ENCODE assay signal across 9 cellular contexts in genomic region chr12:59087077-59087673, GRCh38.
DNase-seq lines count a peak whose midpoint lies in the region; ATAC-seq and TF ChIP-seq lines count a peak whose summit lies in the region.
"Had no signal": no experiment of that assay in that cellular context is flagged by ENCODE, and none has a peak within 500 bp of the region (broad histone marks: within the 10 kb centered on the region; RNA-seq: fewer than 3 reads in every experiment).

No MANE protein-coding gene starts in this region.

- no peaks in the 10 kb centered on the region for H3K36me3 Mint-ChIP-seq in CD4-positive, alpha-beta memory T cell

- no peaks in the 10 kb centered on the region for H4K20me1 ChIP-seq in HCT116 (ENCODE audit: insufficient read depth)

- POLR2A ChIA-PET in HCT116 (lab: Charles Lee) = no interaction called here
- POLR2A ChIA-PET in CD4-positive, alpha-beta memory T cell (lab: Charles Lee; ENCODE audit: partially characterized antibody) = no interaction called here

- H3K9me3 ChIP-seq in HCT116 (ENCODE audit: control insufficient read depth in 1 of 2, insufficient read depth in 1 of 2, low read depth in 1 of 2, low read length in 2 of 2) = no peaks in the 10 kb centered on the region
- no peaks in the 10 kb centered on the region for H3K9me3 ChIP-seq in effector memory CD4-positive, alpha-beta T cell (ENCODE audit: control insufficient read depth, low read length)
- H3K9me3 ChIP-seq in CD4-positive, alpha-beta memory T cell (ENCODE audit: control insufficient read depth in 1 of 2, low read length in 2 of 2) = no peaks in the 10 kb centered on the region

- H3K9ac ChIP-seq in HCT116 (ENCODE audit: low read length) = no peak overlapping the region

- H3K4me2 ChIP-seq in HCT116 (ENCODE audit: low read length) = no peak overlapping the region

- no peak for TF ChIP-seq POLR2A in HCT116 (IDR thresholded peaks at IDR 0.05; ENCODE audit: borderline replicate concordance, extremely low read depth, insufficient read depth, insufficient read length)

- no peak for ATAC-seq in HCT116

- H3K27ac ChIP-seq in 22Rv1 (no peak overlapping the region), HCT116 (ENCODE audit: low read depth, low read length) (no peak overlapping the region)
- no peak overlapping the region for H3K27ac ChIP-seq in effector memory CD4-positive, alpha-beta T cell (ENCODE audit: insufficient read depth, low read length, poor library complexity, severe bottlenecking)
- no peak overlapping the region for H3K27ac ChIP-seq in CD4-positive, alpha-beta memory T cell (ENCODE audit: low read depth, low read length)

- H3K9me3 Mint-ChIP-seq in CD4-positive, alpha-beta memory T cell = peaks cover 0 to 5% (median 0%) of the 10 kb centered on the region in 8 donors
- H3K9me3 Mint-ChIP-seq: CD4-positive, alpha-beta T cell had no signal

- RAD21 ChIA-PET in HCT116 (lab: Charles Lee; ENCODE audit: low non-redundant PET in 1 of 2, low total read pairs in 2 of 2, uncharacterized antibody in 2 of 2, unreplicated experiment in 2 of 2) = interaction anchor here in 1 of 2 experiments (1.6 kb wide), 1 partner anchor 546 kb away, joined by 4 read pairs; no protein-coding TSS in a partner anchor

- TF ChIP-seq CTCF in 22Rv1 (IDR thresholded peaks at IDR 0.05) (peak; percentile 64), HCT116 (IDR thresholded peaks at IDR 0.05 in 2 of 3, conservative IDR thresholded peaks at IDR 0.05 in 1 of 3; ENCODE audit: borderline replicate concordance in 1 of 3, insufficient read depth in 1 of 3, low read depth in 2 of 3, low read length in 2 of 3) (peak; percentile 38 to 67 (median 46); a peak in 4 of 6 replicates), astrocyte of the spinal cord (IDR thresholded peaks at IDR 0.05; ENCODE audit: low read depth, low read length) (peak; percentile 80)

- no peaks in the 10 kb centered on the region for H3K4me1 ChIP-seq in HCT116 (ENCODE audit: control insufficient read depth in 1 of 2, insufficient read depth in 2 of 2, low read length in 2 of 2)
- no peaks in the 10 kb centered on the region for H3K4me1 ChIP-seq in effector memory CD4-positive, alpha-beta T cell (ENCODE audit: control insufficient read depth, insufficient read depth, low read length, poor library complexity, severe bottlenecking)
- no peaks in the 10 kb centered on the region for H3K4me1 ChIP-seq in CD4-positive, alpha-beta memory T cell (ENCODE audit: insufficient read depth, low read length)

- peak; percentile 76 for TF ChIP-seq RAD21 in HCT116 (IDR thresholded peaks at IDR 0.05; ENCODE audit: low read depth)

- H3K27me3 Mint-ChIP-seq in CD4-positive, alpha-beta memory T cell = no peaks in the 10 kb centered on the region
- H3K27me3 Mint-ChIP-seq: CD4-positive, alpha-beta T cell had no signal

- no peak overlapping the region for H3K27ac Mint-ChIP-seq in CD4-positive, alpha-beta memory T cell
- H3K27ac Mint-ChIP-seq: CD4-positive, alpha-beta T cell had no signal

- intact Hi-C loops in HCT116 (cut with micrococcal nuclease) = loop anchor here (1.0 to 10.0 kb wide), 5 partner anchors 180 to 1104 kb away; no protein-coding TSS in a partner anchor
- intact Hi-C loops in CD4-positive, alpha-beta memory T cell (cut with micrococcal nuclease) = no loop called here

- no peaks in the 10 kb centered on the region for H3K9me2 ChIP-seq in HCT116 (ENCODE audit: insufficient read depth)

- no peaks in the 10 kb centered on the region for H3K79me2 ChIP-seq in HCT116 (ENCODE audit: insufficient read depth, low read length)

- no peak overlapping the region for H3K4me3 Mint-ChIP-seq in CD4-positive, alpha-beta memory T cell
- H3K4me3 Mint-ChIP-seq: CD4-positive, alpha-beta T cell had no signal

- no peaks in the 10 kb centered on the region for H3K4me1 Mint-ChIP-seq in CD4-positive, alpha-beta memory T cell

- peak; percentile 3 for DNase-seq in HCT116 (ENCODE audit: low read depth, low spot score)
- peak; percentile 49 for DNase-seq in astrocyte of the spinal cord (ENCODE audit: low read depth, low spot score)
- peak; percentile 24 for DNase-seq in kidney tubule cell (ENCODE audit: low spot score)
- DNase-seq in effector memory CD4-positive, alpha-beta T cell = no peak
- DNase-seq in putamen (ENCODE audit: low spot score) = no peak
- DNase-seq in CD4-positive, alpha-beta memory T cell = no peak
- DNase-seq in SK-N-DZ (ENCODE audit: low spot score) = no peak
- DNase-seq: CD4-positive, alpha-beta T cell had no signal

- in situ Hi-C loops in astrocyte of the spinal cord (cut with HindIII; ENCODE audit: low sequenced_read_pairs) = loop anchor here (25.0 kb wide), 1 partner anchor 175 kb away; the partner anchor contains the start of gene LRIG3

- H3K27me3 ChIP-seq in HCT116 (ENCODE audit: insufficient read depth, low read length) = no peaks in the 10 kb centered on the region
- no peaks in the 10 kb centered on the region for H3K27me3 ChIP-seq in effector memory CD4-positive, alpha-beta T cell (replicated peaks; ENCODE audit: control insufficient read depth, insufficient read depth, low read length, poor library complexity, severe bottlenecking)
- H3K27me3 ChIP-seq in CD4-positive, alpha-beta memory T cell (ENCODE audit: insufficient read depth, low read length) = no peaks in the 10 kb centered on the region

- H3K4me3 ChIP-seq in HCT116 (replicated peaks in 1 of 2; ENCODE audit: low read depth in 1 of 2, low read length in 2 of 2) (no peak overlapping the region), astrocyte of the spinal cord (ENCODE audit: low read depth, low read length) (no peak overlapping the region)
- H3K4me3 ChIP-seq in effector memory CD4-positive, alpha-beta T cell (ENCODE audit: insufficient read depth, low read depth, low read length, poor library complexity, severe bottlenecking) = no peak overlapping the region
- H3K4me3 ChIP-seq in CD4-positive, alpha-beta memory T cell (ENCODE audit: low read length in 2 of 2) = no peak overlapping the region

- CTCF ChIA-PET in HCT116 (lab: Charles Lee) = interaction anchor here (5.5 kb wide), 1 partner anchor 546 kb away, joined by 30 read pairs; no protein-coding TSS in a partner anchor
- CTCF ChIA-PET in CD4-positive, alpha-beta memory T cell (lab: Charles Lee; ENCODE audit: partially characterized antibody) = no interaction called here

- no peaks in the 10 kb centered on the region for H3K36me3 ChIP-seq in HCT116 (ENCODE audit: control insufficient read depth in 1 of 2, insufficient read depth in 2 of 2, low read length in 2 of 2)
- H3K36me3 ChIP-seq in effector memory CD4-positive, alpha-beta T cell (ENCODE audit: control insufficient read depth, insufficient read depth, low read length) = no peaks in the 10 kb centered on the region
- no peaks in the 10 kb centered on the region for H3K36me3 ChIP-seq in CD4-positive, alpha-beta memory T cell (ENCODE audit: insufficient read depth, low read length)

- no peak overlapping the region for H2AFZ ChIP-seq in HCT116 (ENCODE audit: low read depth, low read length, poor library complexity, severe bottlenecking)

- BruUV-seq in HCT116 (replicated peaks; lab: Mats Ljungman, UMichigan) = no TSS peak

TF ChIP-seq in HCT116, 20 proteins besides CTCF, POLR2A, EP300 and RAD21:
- TF ChIP-seq, protein P1, sequence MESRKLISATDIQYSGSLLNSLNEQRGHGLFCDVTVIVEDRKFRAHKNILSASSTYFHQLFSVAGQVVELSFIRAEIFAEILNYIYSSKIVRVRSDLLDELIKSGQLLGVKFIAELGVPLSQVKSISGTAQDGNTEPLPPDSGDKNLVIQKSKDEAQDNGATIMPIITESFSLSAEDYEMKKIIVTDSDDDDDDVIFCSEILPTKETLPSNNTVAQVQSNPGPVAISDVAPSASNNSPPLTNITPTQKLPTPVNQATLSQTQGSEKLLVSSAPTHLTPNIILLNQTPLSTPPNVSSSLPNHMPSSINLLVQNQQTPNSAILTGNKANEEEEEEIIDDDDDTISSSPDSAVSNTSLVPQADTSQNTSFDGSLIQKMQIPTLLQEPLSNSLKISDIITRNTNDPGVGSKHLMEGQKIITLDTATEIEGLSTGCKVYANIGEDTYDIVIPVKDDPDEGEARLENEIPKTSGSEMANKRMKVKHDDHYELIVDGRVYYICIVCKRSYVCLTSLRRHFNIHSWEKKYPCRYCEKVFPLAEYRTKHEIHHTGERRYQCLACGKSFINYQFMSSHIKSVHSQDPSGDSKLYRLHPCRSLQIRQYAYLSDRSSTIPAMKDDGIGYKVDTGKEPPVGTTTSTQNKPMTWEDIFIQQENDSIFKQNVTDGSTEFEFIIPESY (IDR thresholded peaks at IDR 0.05; ENCODE audit: extremely low read depth, insufficient replicate concordance, low read length) = no peak
- TF ChIP-seq ZNF274 (IDR thresholded peaks at IDR 0.05; ENCODE audit: low read depth, low read length) = no peak
- TF ChIP-seq POLR2AphosphoS5 (IDR thresholded peaks at IDR 0.05; ENCODE audit: low read depth, low read length) = no peak
- TF ChIP-seq CBX3 (IDR thresholded peaks at IDR 0.05; ENCODE audit: low read depth) = no peak
- no peak for TF ChIP-seq ELF1 (IDR thresholded peaks at IDR 0.05; ENCODE audit: borderline replicate concordance, low read depth)
- no peak for TF ChIP-seq TCF7L2 (IDR thresholded peaks at IDR 0.05; ENCODE audit: borderline replicate concordance, extremely low read depth, insufficient read depth, insufficient read length)

Comparison
In these comparisons a context has a peak if more than half of its experiments do, and no peak if none do; other contexts are left out.
1. DNase-seq: peak in HCT116 (single experiment), astrocyte of the spinal cord (single experiment) and kidney tubule cell (single experiment); none in effector memory CD4-positive, alpha-beta T cell (0 of 3), putamen (single experiment), CD4-positive, alpha-beta memory T cell (0 of 5) and SK-N-DZ (single experiment).
2. Peak in every context shown above with its lines, with median percentiles within 50 percentile points of each other: CTCF ChIP-seq.